In the genomic region with DNA sequence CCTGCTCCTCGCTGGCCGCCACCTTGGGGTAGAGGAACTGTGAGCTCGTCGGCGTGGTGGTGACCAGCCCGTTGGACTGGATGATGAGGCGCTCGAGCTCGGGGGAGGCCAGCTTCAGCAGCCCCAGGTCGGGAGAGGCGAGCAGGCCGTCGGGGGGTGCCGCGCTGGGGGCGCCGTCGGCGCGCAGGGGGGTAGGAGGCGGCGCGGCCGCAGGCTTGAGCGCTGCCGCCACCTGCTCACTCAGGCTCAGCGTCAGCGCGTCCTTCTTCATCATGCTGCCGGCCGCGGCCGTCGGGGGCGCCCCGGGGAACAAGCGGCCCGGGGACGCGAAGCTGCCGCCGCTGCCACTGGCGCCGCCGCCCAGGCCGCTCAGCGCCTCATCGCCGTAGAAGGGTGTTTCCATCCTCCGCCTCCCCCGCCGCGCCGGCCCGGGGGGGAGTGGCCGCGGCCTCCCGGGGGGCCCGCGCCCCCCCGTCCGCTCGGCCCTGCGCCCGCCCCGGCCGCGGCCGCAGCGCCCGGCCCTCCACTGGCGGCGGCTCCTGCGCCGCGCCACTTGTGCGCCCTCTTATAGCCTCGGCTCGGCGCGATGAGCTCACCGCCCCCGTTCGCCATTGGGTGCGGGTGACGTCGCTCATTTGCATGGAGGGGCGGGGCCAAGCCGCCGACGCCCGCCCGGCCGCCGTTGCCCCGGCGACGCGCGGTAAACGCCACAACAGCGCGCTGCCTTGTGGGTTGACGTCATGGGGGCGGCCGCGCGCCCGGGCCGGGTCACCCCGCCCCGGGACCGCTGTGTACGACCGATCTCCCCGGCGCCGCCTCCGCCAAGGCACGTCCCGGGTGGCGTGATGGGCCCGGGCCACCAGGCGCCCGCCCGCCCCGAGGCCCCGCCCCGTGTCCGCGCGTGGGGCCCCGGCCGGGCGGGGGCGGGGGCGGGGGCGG, we compare ENCODE assay signal across 1 cellular context.
TF ChIP-seq lines count a peak whose summit lies in the region.

TSS of gene JUND (minus strand) at position 541 of the 939 bp plus-strand sequence. CDS start at position 403, 138 bp downstream.

TF ChIP-seq in K562, 482 proteins besides CTCF, POLR2A, EP300 and RAD21 (continued from another document and continues in another):
- TF ChIP-seq TFAP4 (CRISPR knock-in tag; IDR thresholded peaks at IDR 0.05; ENCODE audit: borderline replicate concordance) (peak; percentile 48; the same call in 1 of the 2 replicates), ETV5 (CRISPR knock-in tag; IDR thresholded peaks at IDR 0.05; ENCODE audit: low read depth) (peak; percentile 63; the same call in 1 of the 2 replicates), MAZ (CRISPR knock-in tag; conservative IDR thresholded peaks at IDR 0.05 in 1 of 2, IDR thresholded peaks at IDR 0.05 in 1 of 2) (peak in 1 of 2 experiments; percentile 82; a peak in 3 of 4 replicates), ZNF408 (CRISPR knock-in tag; IDR thresholded peaks at IDR 0.05; ENCODE audit: low read depth) (no peak), ZNF143 (CRISPR knock-in tag; IDR thresholded peaks at IDR 0.05) (peak; percentile 80), NR2C2 (CRISPR knock-in tag; IDR thresholded peaks at IDR 0.05) (0 out of 2 replicates have a peak, but pooled peaks have one; percentile 23), NR2C2 (tag; IDR thresholded peaks at IDR 0.05) (peak; percentile 86), KDM2B (CRISPR knock-in tag; IDR thresholded peaks at IDR 0.05) (0 out of 2 replicates have a peak, but pooled peaks have one; percentile 43), FOS (IDR thresholded peaks at IDR 0.05; ENCODE audit: extremely low read depth, insufficient read length) (no peak), DEAF1 (CRISPR knock-in tag; IDR thresholded peaks at IDR 0.05) (no peak), SIN3B (IDR thresholded peaks at IDR 0.05; ENCODE audit: low read depth) (0 out of 2 replicates have a peak, but pooled peaks have one; percentile 12), STAT5B (CRISPR knock-in tag; IDR thresholded peaks at IDR 0.05) (no peak), BMI1 (IDR thresholded peaks at IDR 0.05; ENCODE audit: low read length) (peak; percentile 96), ZNF165 (CRISPR knock-in tag; IDR thresholded peaks at IDR 0.05; ENCODE audit: borderline replicate concordance) (no peak), TRIM24 (IDR thresholded peaks at IDR 0.05) (0 out of 4 replicates have a peak, but pooled peaks of 1 of the 2 experiments have one; percentile 30), MXI1 (IDR thresholded peaks at IDR 0.05; ENCODE audit: low read depth, low read length) (peak; percentile 97), ZBTB9 (CRISPR knock-in tag; IDR thresholded peaks at IDR 0.05) (peak; percentile 75), ZNF263 (CRISPR knock-in tag; IDR thresholded peaks at IDR 0.05; ENCODE audit: borderline replicate concordance) (peak; percentile 12; the same call in 1 of the 2 replicates), TRIM25 (IDR thresholded peaks at IDR 0.05; ENCODE audit: borderline replicate concordance) (no peak), PCBP2 (IDR thresholded peaks at IDR 0.05; ENCODE audit: low read depth, low read length, poor library complexity, severe bottlenecking) (no peak), HMG20A (CRISPR knock-in tag; conservative IDR thresholded peaks at IDR 0.05) (no peak), MAFF (IDR thresholded peaks at IDR 0.05; ENCODE audit: low read length) (no peak), CREM (IDR thresholded peaks at IDR 0.05; ENCODE audit: low read depth) (peak; percentile 92), PKNOX1 (IDR thresholded peaks at IDR 0.05) (peak; percentile 91), SIX5 (IDR thresholded peaks at IDR 0.05; ENCODE audit: borderline replicate concordance in 1 of 2, insufficient read depth in 1 of 2, low read depth in 1 of 2, low read length in 2 of 2) (no peak), HDGF (IDR thresholded peaks at IDR 0.05) (no peak), POLR2B (IDR thresholded peaks at IDR 0.05; ENCODE audit: low read depth, partially characterized antibody) (no peak), RFX1 (IDR thresholded peaks at IDR 0.05) (peak; percentile 91), CHD1 (IDR thresholded peaks at IDR 0.05; ENCODE audit: low read length) (peak; percentile 33), YBX1 (IDR thresholded peaks at IDR 0.05) (no peak), ZNF589 (CRISPR knock-in tag; IDR thresholded peaks at IDR 0.05; ENCODE audit: low read depth) (no peak; the same call in 1 of the 2 replicates), ZBED1 (IDR thresholded peaks at IDR 0.05) (no peak; the same call in 1 of the 2 replicates), ZNF197 (CRISPR knock-in tag; IDR thresholded peaks at IDR 0.05; ENCODE audit: low read depth) (0 out of 2 replicates have a peak, but pooled peaks have one; percentile 34), ATF1 (CRISPR knock-in tag; IDR thresholded peaks at IDR 0.05) (peak; percentile 32; the same call in 1 of the 2 replicates), ATF1 (tag; IDR thresholded peaks at IDR 0.05) (peak; percentile 93), JUND (IDR thresholded peaks at IDR 0.05; ENCODE audit: borderline replicate concordance, low read depth, low read length) (peak; percentile 97), JUND (tag; IDR thresholded peaks at IDR 0.05; ENCODE audit: borderline replicate concordance, low read depth, low read length) (no peak), SRSF1 (IDR thresholded peaks at IDR 0.05; ENCODE audit: low read depth, low read length) (peak; percentile 60; the same call in 1 of the 2 replicates), SMARCA5 (IDR thresholded peaks at IDR 0.05) (no peak), ZNF121 (CRISPR knock-in tag; conservative IDR thresholded peaks at IDR 0.05) (0 out of 2 replicates have a peak, but pooled peaks have one; percentile 18), POLR2H (tag; IDR thresholded peaks at IDR 0.05; ENCODE audit: low read depth) (peak; percentile 99), RBM34 (IDR thresholded peaks at IDR 0.05; ENCODE audit: borderline replicate concordance, insufficient read depth, low read length) (no peak), NFRKB (IDR thresholded peaks at IDR 0.05; ENCODE audit: low read depth) (no peak), NR1H2 (CRISPR knock-in tag; IDR thresholded peaks at IDR 0.05) (0 out of 2 replicates have a peak, but pooled peaks have one; percentile 44), LEF1 (IDR thresholded peaks at IDR 0.05) (no peak), NFE2 (IDR thresholded peaks at IDR 0.05; ENCODE audit: low read depth) (no peak), ZSCAN29 (IDR thresholded peaks at IDR 0.05) (no peak), ARHGAP35 (IDR thresholded peaks at IDR 0.05; ENCODE audit: partially characterized antibody) (no peak), PRMT5 (CRISPR knock-in tag; IDR thresholded peaks at IDR 0.05) (peak; percentile 6; the same call in 1 of the 2 replicates), GATAD2A (IDR thresholded peaks at IDR 0.05) (no peak), ZNF124 (CRISPR knock-in tag; IDR thresholded peaks at IDR 0.05) (no peak), MAFK (IDR thresholded peaks at IDR 0.05; ENCODE audit: low read length) (no peak), ELF4 (CRISPR knock-in tag; IDR thresholded peaks at IDR 0.05) (no peak)
- TF ChIP-seq, protein P1, sequence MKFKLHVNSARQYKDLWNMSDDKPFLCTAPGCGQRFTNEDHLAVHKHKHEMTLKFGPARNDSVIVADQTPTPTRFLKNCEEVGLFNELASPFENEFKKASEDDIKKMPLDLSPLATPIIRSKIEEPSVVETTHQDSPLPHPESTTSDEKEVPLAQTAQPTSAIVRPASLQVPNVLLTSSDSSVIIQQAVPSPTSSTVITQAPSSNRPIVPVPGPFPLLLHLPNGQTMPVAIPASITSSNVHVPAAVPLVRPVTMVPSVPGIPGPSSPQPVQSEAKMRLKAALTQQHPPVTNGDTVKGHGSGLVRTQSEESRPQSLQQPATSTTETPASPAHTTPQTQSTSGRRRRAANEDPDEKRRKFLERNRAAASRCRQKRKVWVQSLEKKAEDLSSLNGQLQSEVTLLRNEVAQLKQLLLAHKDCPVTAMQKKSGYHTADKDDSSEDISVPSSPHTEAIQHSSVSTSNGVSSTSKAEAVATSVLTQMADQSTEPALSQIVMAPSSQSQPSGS (CRISPR knock-in tag; IDR thresholded peaks at IDR 0.05): peak; percentile 99
- TF ChIP-seq, protein P2, sequence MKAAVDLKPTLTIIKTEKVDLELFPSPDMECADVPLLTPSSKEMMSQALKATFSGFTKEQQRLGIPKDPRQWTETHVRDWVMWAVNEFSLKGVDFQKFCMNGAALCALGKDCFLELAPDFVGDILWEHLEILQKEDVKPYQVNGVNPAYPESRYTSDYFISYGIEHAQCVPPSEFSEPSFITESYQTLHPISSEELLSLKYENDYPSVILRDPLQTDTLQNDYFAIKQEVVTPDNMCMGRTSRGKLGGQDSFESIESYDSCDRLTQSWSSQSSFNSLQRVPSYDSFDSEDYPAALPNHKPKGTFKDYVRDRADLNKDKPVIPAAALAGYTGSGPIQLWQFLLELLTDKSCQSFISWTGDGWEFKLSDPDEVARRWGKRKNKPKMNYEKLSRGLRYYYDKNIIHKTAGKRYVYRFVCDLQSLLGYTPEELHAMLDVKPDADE (conservative IDR thresholded peaks at IDR 0.05; ENCODE audit: control insufficient read depth, low read depth, low read length): peak; percentile 89
- TF ChIP-seq, protein P3, sequence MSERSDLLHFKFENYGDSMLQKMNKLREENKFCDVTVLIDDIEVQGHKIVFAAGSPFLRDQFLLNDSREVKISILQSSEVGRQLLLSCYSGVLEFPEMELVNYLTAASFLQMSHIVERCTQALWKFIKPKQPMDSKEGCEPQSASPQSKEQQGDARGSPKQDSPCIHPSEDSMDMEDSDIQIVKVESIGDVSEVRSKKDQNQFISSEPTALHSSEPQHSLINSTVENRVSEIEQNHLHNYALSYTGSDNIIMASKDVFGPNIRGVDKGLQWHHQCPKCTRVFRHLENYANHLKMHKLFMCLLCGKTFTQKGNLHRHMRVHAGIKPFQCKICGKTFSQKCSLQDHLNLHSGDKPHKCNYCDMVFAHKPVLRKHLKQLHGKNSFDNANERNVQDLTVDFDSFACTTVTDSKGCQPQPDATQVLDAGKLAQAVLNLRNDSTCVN (CRISPR knock-in tag; IDR thresholded peaks at IDR 0.05): no peak
- TF ChIP-seq, protein P4, sequence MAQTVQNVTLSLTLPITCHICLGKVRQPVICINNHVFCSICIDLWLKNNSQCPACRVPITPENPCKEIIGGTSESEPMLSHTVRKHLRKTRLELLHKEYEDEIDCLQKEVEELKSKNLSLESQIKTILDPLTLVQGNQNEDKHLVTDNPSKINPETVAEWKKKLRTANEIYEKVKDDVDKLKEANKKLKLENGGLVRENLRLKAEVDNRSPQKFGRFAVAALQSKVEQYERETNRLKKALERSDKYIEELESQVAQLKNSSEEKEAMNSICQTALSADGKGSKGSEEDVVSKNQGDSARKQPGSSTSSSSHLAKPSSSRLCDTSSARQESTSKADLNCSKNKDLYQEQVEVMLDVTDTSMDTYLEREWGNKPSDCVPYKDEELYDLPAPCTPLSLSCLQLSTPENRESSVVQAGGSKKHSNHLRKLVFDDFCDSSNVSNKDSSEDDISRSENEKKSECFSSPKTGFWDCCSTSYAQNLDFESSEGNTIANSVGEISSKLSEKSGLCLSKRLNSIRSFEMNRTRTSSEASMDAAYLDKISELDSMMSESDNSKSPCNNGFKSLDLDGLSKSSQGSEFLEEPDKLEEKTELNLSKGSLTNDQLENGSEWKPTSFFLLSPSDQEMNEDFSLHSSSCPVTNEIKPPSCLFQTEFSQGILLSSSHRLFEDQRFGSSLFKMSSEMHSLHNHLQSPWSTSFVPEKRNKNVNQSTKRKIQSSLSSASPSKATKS (CRISPR knock-in tag; IDR thresholded peaks at IDR 0.05): no peak
